Comparison of ENCODE assay signal across 14 cellular contexts in the genomic region with DNA sequence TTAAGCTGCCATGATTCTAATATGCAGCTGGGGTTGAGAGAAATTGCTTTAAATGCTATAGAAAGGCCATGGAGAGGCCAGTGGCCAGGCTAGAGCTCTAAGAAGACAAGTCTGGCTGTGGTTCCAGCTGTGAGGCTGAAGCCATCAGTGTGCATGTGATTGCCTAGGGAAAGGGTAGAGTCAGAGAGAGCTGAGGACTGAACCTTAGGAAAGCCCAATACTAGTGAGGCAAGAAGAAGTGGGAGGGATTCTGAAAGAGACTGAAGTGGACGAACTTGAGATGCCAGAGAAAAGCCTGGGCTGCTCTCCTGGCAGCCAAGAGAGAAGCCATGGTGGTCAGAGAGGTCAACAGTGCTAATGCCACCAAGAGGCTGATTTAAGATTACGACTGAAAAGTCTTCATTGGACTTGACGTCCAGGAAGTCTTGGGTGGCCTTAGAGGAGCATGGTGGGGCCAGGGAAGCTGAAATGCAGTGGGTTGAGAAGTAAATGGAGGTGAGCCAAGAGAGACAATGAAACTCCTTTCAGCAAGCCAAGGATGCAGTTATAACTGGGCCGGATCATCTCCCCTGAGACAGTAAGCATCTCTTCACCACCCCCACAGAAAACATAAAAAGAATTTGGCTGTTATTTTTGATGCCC.
DNase-seq lines count a peak whose midpoint lies in the region; ATAC-seq and TF ChIP-seq lines count a peak whose summit lies in the region.
"Had no signal": no experiment of that assay in that cellular context is flagged by ENCODE, and none has a peak within 500 bp of the region (broad histone marks: within the 10 kb centered on the region; RNA-seq: fewer than 3 reads in every experiment).

No MANE protein-coding gene starts in this region.

- WGBS in lung, 2 donors, result 58 to 61% methylated on average over 4 of the region's 4 CpGs

- no peak for DNase-seq in activated naive CD4-positive, alpha-beta T cell treated with anti-CD3 and anti-CD28 coated beads, Interleukin-2, amount 10 ng/mL, durations not matched to agents 7 days and 5 days
- DNase-seq in activated naive CD4-positive, alpha-beta T cell treated with anti-CD3 and anti-CD28 coated beads, Interleukin-2, amount 50 U/mL, for 72 hours (ENCODE audit: low spot score in 2 of 2), result no peak
- DNase-seq in lung (ENCODE audit: low spot score) (no peak), sciatic nerve (ENCODE audit: low spot score) (no peak), Karpas-422 (no peak), DMS79 treated with DMSO at 0.1 percent for 48 hours (lab: John Stamatoyannopoulos, UW) (no peak), NCI-H1417 (lab: John Stamatoyannopoulos, UW) (no peak)
- DNase-seq: CD8-positive, alpha-beta T cell; COR-L47; KBM-7 had no signal

- CTCF ChIA-PET in activated naive CD4-positive, alpha-beta T cell treated with anti-CD3 and anti-CD28 coated beads, Interleukin-2, amount 10 ng/mL, durations not matched to agents 7 days and 5 days (lab: Charles Lee), result no interaction called here

- intact Hi-C loops in sciatic nerve (cut with DNase I), result no loop called here

- H3K4me1 ChIP-seq in lung (ENCODE audit: control insufficient read depth in 2 of 2, insufficient read depth in 2 of 2, low read length in 2 of 2), result peaks cover 0 to 9% of the 10 kb centered on the region in 2 donors
- H3K4me1 ChIP-seq in Karpas-422 (ENCODE audit: low read length), result no peaks in the 10 kb centered on the region

- H3K4me3 Mint-ChIP-seq in activated naive CD4-positive, alpha-beta T cell treated with anti-CD3 and anti-CD28 coated beads, Interleukin-2, amount 10 ng/mL, durations not matched to agents 7 days and 5 days, result no peak overlapping the region
- H3K4me3 Mint-ChIP-seq: CD8-positive, alpha-beta T cell had no signal

- H3K4me3 ChIP-seq in lung (peak overlapping the region; percentile 8), Karpas-422 (ENCODE audit: low read length) (no peak overlapping the region)

- TF ChIP-seq CTCF in lung (IDR thresholded peaks at IDR 0.05; ENCODE audit: control extremely low read depth, extremely low read depth), result no peak

- H3K27me3 Mint-ChIP-seq in activated naive CD4-positive, alpha-beta T cell treated with anti-CD3 and anti-CD28 coated beads, Interleukin-2, amount 10 ng/mL, durations not matched to agents 7 days and 5 days, result peaks cover 91% of the 10 kb centered on the region

- no peaks in the 10 kb centered on the region for H3K79me2 ChIP-seq in Karpas-422 (ENCODE audit: low read length)

- H4K20me1 ChIP-seq in Karpas-422 (ENCODE audit: insufficient read depth, low read depth, low read length), result no peaks in the 10 kb centered on the region

- H3K4me2 ChIP-seq in Karpas-422 (ENCODE audit: low read depth, low read length, poor library complexity, severe bottlenecking), result no peak overlapping the region

- peak overlapping the region; percentile 29 for H3K27ac Mint-ChIP-seq in activated naive CD4-positive, alpha-beta T cell treated with anti-CD3 and anti-CD28 coated beads, Interleukin-2, amount 10 ng/mL, durations not matched to agents 7 days and 5 days
- no peak overlapping the region for H3K27ac Mint-ChIP-seq in activated naive CD4-positive, alpha-beta T cell treated with anti-CD3 and anti-CD28 coated beads, Interleukin-2, amount 50 U/mL, for 72 hours
- H3K27ac Mint-ChIP-seq: CD14-positive monocyte; CD8-positive, alpha-beta T cell had no signal

- no peak overlapping the region for H3K9ac ChIP-seq in Karpas-422 (ENCODE audit: low read length)

- no peak for ATAC-seq in activated naive CD4-positive, alpha-beta T cell treated with anti-CD3 and anti-CD28 coated beads, Interleukin-2, amount 50 U/mL, for 72 hours
- no peak for ATAC-seq in lung (ENCODE audit: insufficient read depth, low FRiP score)
- peak; percentile 74 for ATAC-seq in sciatic nerve
- ATAC-seq: CD8-positive, alpha-beta T cell; HCT116 had no signal

- H3K9me3 ChIP-seq in lung (ENCODE audit: control insufficient read depth in 2 of 2, insufficient read depth in 1 of 2, low read length in 1 of 2) (peaks cover 0 to 13% of the 10 kb centered on the region in 2 donors), Karpas-422 (ENCODE audit: low read length) (no peaks in the 10 kb centered on the region)

- no peak overlapping the region for H2AFZ ChIP-seq in Karpas-422 (ENCODE audit: low read length)

- H3K27ac ChIP-seq in lung (ENCODE audit: low read depth in 1 of 2, low read length in 1 of 2) (no peak overlapping the region), Karpas-422 (ENCODE audit: low read length) (no peak overlapping the region)
- H3K27ac ChIP-seq: 22Rv1, HL-60 had no signal

- H3K9me2 ChIP-seq in Karpas-422 (replicated peaks; ENCODE audit: insufficient read depth, low read length), result no peaks in the 10 kb centered on the region

- H3K36me3 ChIP-seq in lung (ENCODE audit: control insufficient read depth in 2 of 2, insufficient read depth in 2 of 2, low read length in 2 of 2) (no peaks in the 10 kb centered on the region), Karpas-422 (ENCODE audit: insufficient read depth, low read length) (no peaks in the 10 kb centered on the region)

- no peaks in the 10 kb centered on the region for H3K9me3 Mint-ChIP-seq in activated naive CD4-positive, alpha-beta T cell treated with anti-CD3 and anti-CD28 coated beads, Interleukin-2, amount 10 ng/mL, durations not matched to agents 7 days and 5 days
- H3K9me3 Mint-ChIP-seq in activated naive CD4-positive, alpha-beta T cell treated with anti-CD3 and anti-CD28 coated beads, Interleukin-2, amount 50 U/mL, for 72 hours, result peaks cover 0 to 4% of the 10 kb centered on the region in 2 donors
- H3K9me3 Mint-ChIP-seq: CD8-positive, alpha-beta T cell had no signal

- no peaks in the 10 kb centered on the region for H3K4me1 Mint-ChIP-seq in activated naive CD4-positive, alpha-beta T cell treated with anti-CD3 and anti-CD28 coated beads, Interleukin-2, amount 10 ng/mL, durations not matched to agents 7 days and 5 days

- H3K36me3 Mint-ChIP-seq in activated naive CD4-positive, alpha-beta T cell treated with anti-CD3 and anti-CD28 coated beads, Interleukin-2, amount 10 ng/mL, durations not matched to agents 7 days and 5 days, result peaks cover 2% of the 10 kb centered on the region
- H3K36me3 Mint-ChIP-seq in activated naive CD4-positive, alpha-beta T cell treated with anti-CD3 and anti-CD28 coated beads, Interleukin-2, amount 50 U/mL, for 72 hours, result peaks cover 0 to 6% of the 10 kb centered on the region in 2 donors
- H3K36me3 Mint-ChIP-seq: CD8-positive, alpha-beta T cell had no signal

- H3K27me3 ChIP-seq in lung (ENCODE audit: control insufficient read depth, insufficient read depth) (peaks cover 14% of the 10 kb centered on the region), Karpas-422 (ENCODE audit: low read length) (no peaks in the 10 kb centered on the region)
